Comparison of ENCODE assay signal across 1 cellular context in the genomic region with DNA sequence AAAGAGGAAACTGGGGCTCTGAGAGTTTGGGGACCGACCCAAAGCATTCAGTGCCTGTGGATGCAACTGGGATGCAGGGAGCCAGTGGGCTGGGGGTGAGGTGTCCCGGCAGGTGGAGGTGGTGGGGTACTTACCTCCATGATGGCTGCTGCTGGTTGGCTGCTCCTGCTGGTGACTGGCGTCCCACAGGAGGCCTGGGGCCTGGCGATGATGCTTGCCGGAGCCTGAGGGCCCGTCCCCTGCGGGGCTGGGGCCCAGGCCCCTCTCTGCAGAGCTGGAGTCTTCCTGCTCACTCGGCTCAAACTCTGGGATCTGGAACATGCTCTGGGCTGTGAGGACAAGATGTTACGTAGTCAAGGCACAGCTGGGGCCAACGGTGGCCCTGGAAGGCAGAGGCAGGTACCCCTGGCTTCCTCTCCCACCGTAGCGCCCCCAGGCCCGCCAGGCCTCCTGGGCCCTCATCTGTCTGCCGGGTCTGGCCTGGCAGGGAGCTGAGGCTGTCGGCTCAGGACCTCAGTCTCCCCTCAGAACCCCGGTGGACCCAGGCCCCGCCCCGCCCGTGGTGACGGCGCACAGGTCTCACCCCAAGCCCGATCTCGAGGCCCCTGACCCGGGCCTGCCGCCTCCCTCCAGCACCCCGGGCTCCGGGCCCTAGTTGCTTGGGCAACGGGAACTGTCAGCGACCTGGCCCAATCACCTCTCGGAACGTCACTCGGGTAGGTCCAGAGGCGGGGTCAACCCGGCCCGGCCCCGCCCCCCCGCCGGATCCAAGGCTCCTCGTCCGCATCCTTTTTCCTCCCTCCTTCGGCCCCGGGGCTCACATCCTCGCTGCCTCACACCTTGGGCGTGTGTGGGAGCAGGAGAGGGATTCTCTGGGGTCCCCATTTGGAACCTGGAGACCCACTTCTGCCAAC.
A peak's percentile ranks its signal among the peaks of the same experiment; 100 is the strongest.
TF ChIP-seq lines count a peak whose summit lies in the region.

A gene (minus strand): TSS at position 618 of the 914 bp plus-strand sequence. CDS start 297 bp downstream, at position 321.

TF ChIP-seq in K562, 482 proteins besides CTCF, POLR2A, EP300 and RAD21 (continued from another document and continues in another):
- TF ChIP-seq, protein P1, sequence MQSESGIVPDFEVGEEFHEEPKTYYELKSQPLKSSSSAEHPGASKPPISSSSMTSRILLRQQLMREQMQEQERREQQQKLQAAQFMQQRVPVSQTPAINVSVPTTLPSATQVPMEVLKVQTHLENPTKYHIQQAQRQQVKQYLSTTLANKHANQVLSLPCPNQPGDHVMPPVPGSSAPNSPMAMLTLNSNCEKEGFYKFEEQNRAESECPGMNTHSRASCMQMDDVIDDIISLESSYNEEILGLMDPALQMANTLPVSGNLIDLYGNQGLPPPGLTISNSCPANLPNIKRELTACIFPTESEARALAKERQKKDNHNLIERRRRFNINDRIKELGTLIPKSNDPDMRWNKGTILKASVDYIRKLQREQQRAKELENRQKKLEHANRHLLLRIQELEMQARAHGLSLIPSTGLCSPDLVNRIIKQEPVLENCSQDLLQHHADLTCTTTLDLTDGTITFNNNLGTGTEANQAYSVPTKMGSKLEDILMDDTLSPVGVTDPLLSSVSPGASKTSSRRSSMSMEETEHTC (IDR thresholded peaks at IDR 0.05): no peak
- TF ChIP-seq TBL1XR1 (IDR thresholded peaks at IDR 0.05; ENCODE audit: low read length in 2 of 2) (peak in 1 of 2 experiments; percentile 42; a peak in 1 of 4 replicates), MTA2 (IDR thresholded peaks at IDR 0.05; ENCODE audit: low read depth) (no peak), GATA2 (CRISPR knock-in tag; IDR thresholded peaks at IDR 0.05) (no peak), PML (IDR thresholded peaks at IDR 0.05; ENCODE audit: low read length) (peak; percentile 33; the same call in 1 of the 2 replicates), ZNF24 (IDR thresholded peaks at IDR 0.05) (no peak), KDM4B (IDR thresholded peaks at IDR 0.05; ENCODE audit: borderline replicate concordance in 2 of 2, low read depth in 1 of 2) (no peak), MEIS2 (IDR thresholded peaks at IDR 0.05; ENCODE audit: partially characterized antibody) (no peak), HDAC2 (IDR thresholded peaks at IDR 0.05) (0 out of 2 replicates have a peak, but pooled peaks have one; percentile 41), ARID2 (IDR thresholded peaks at IDR 0.05) (no peak), CHD4 (IDR thresholded peaks at IDR 0.05; ENCODE audit: insufficient read depth, insufficient replicate concordance, low read depth, low read length, poor library complexity, severe bottlenecking) (no peak), XRCC5 (IDR thresholded peaks at IDR 0.05; ENCODE audit: low read depth, low read length) (0 out of 2 replicates have a peak, but pooled peaks have one; percentile 58), CAMTA2 (CRISPR knock-in tag; conservative IDR thresholded peaks at IDR 0.05) (no peak), PHF21A (IDR thresholded peaks at IDR 0.05; ENCODE audit: borderline replicate concordance, low read depth) (no peak), NFIC (IDR thresholded peaks at IDR 0.05) (no peak), MAFG (tag; conservative IDR thresholded peaks at IDR 0.05) (no peak), POU5F1 (IDR thresholded peaks at IDR 0.05; ENCODE audit: borderline replicate concordance, low read depth, low read length, partially characterized antibody) (no peak), NCOR1 (IDR thresholded peaks at IDR 0.05) (no peak), JUND (IDR thresholded peaks at IDR 0.05; ENCODE audit: borderline replicate concordance, low read depth, low read length) (peak; percentile 48), JUND (tag; IDR thresholded peaks at IDR 0.05; ENCODE audit: borderline replicate concordance, low read depth, low read length) (no peak), SAFB2 (IDR thresholded peaks at IDR 0.05; ENCODE audit: borderline replicate concordance, low read depth, low read length, severe bottlenecking) (no peak), GTF2E2 (tag; IDR thresholded peaks at IDR 0.05) (0 out of 2 replicates have a peak, but pooled peaks have one; percentile 52), SP2 (IDR thresholded peaks at IDR 0.05; ENCODE audit: extremely low read depth, low read depth, low read length, poor library complexity, severe bottlenecking) (peak; percentile 71), SAFB (IDR thresholded peaks at IDR 0.05; ENCODE audit: borderline replicate concordance, low read depth, low read length) (no peak), RBM25 (IDR thresholded peaks at IDR 0.05; ENCODE audit: low read depth, low read length, severe bottlenecking) (peak; percentile 90), RFX7 (CRISPR knock-in tag; IDR thresholded peaks at IDR 0.05) (no peak), ZBTB8A (IDR thresholded peaks at IDR 0.05; ENCODE audit: partially characterized antibody) (no peak), HNRNPK (IDR thresholded peaks at IDR 0.05; ENCODE audit: low read depth, low read length, poor library complexity, severe bottlenecking) (no peak), KLF16 (IDR thresholded peaks at IDR 0.05) (no peak), ZFX (CRISPR knock-in tag; IDR thresholded peaks at IDR 0.05) (peak; percentile 84), POLR2AphosphoS5 (IDR thresholded peaks at IDR 0.05; ENCODE audit: control insufficient read depth, insufficient read depth, low read depth, low read length) (peak; percentile 58; the same call in 1 of the 2 replicates), MBD2 (IDR thresholded peaks at IDR 0.05; ENCODE audit: borderline replicate concordance, low read depth) (peak; percentile 89), SIRT6 (IDR thresholded peaks at IDR 0.05; ENCODE audit: low read depth, low read length) (no peak), BRD4 (IDR thresholded peaks at IDR 0.05) (no peak), NFE2L1 (tag; IDR thresholded peaks at IDR 0.05; ENCODE audit: borderline replicate concordance, low read depth) (no peak), KLF1 (tag; IDR thresholded peaks at IDR 0.05) (no peak), JUN (IDR thresholded peaks at IDR 0.05; ENCODE audit: borderline replicate concordance, low read depth, low read length) (no peak), JUN (CRISPR knock-in tag; IDR thresholded peaks at IDR 0.05; ENCODE audit: borderline replicate concordance) (no peak), TAF1 (IDR thresholded peaks at IDR 0.05; ENCODE audit: control insufficient read depth, extremely low read depth, insufficient read depth, low read length, severe bottlenecking) (peak; percentile 61), NR2F6 (CRISPR knock-in tag; IDR thresholded peaks at IDR 0.05) (no peak), SNRNP70 (optimal IDR thresholded peaks at IDR 0.05; ENCODE audit: low read depth, low read length) (no peak), CEBPB (tag; IDR thresholded peaks at IDR 0.05) (no peak), CBX3 (IDR thresholded peaks at IDR 0.05; ENCODE audit: borderline replicate concordance in 1 of 2, low read length in 2 of 2) (no peak)
- TF ChIP-seq, protein P2, sequence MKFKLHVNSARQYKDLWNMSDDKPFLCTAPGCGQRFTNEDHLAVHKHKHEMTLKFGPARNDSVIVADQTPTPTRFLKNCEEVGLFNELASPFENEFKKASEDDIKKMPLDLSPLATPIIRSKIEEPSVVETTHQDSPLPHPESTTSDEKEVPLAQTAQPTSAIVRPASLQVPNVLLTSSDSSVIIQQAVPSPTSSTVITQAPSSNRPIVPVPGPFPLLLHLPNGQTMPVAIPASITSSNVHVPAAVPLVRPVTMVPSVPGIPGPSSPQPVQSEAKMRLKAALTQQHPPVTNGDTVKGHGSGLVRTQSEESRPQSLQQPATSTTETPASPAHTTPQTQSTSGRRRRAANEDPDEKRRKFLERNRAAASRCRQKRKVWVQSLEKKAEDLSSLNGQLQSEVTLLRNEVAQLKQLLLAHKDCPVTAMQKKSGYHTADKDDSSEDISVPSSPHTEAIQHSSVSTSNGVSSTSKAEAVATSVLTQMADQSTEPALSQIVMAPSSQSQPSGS (CRISPR knock-in tag; IDR thresholded peaks at IDR 0.05): no peak
- TF ChIP-seq, protein P3, sequence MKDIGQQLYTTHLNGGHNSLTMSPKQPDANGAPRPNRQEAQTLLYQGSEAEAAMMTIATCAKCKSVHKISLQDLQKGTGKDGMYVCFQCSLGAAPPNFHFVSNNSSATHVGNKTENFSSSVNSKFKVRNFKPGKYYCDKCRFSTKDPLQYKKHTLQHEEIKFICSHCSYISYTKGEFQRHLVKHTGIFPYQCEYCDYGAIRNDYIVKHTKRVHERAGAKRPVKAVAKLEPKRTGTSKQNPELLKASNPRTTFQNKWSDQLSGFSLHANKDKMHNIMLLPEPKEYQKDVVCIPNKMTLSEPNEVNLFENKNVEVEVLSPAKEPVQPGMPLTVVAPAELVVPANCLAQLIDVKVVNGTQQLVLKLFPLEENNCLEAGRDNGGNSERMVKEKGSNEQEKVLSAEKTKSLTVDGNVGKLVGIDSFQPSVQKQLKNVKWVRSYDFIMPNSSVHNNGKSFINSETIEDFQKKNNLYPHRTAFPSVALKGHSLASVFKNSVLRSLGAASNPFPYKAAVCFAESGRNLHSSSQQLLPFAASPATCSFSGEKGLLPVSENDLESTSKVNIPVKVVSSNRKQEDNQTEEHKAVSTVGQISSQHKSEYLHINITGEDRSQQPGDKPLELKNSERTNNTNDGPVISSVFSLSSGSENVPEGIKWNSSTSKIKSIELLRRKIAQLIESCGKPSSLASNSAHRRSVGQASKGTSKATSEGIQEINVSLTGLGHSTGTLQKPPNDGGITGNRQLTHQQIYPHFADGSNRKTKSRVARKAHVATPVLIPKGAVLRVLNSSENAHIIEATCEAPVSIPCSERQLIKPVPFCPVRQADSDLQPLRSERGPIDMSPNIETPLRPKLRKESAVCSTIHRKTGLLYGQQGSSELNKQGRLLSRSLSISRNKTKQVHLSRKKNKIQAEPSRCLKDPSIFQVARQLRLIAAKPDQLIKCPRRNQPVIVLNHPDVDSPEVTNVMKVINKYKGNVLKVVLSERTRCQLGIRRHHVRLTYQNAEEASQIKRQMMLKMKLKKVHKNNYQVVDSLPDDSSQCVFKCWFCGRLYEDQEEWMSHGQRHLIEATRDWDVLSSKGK (CRISPR knock-in tag; IDR thresholded peaks at IDR 0.05): no peak
- TF ChIP-seq, protein P4, sequence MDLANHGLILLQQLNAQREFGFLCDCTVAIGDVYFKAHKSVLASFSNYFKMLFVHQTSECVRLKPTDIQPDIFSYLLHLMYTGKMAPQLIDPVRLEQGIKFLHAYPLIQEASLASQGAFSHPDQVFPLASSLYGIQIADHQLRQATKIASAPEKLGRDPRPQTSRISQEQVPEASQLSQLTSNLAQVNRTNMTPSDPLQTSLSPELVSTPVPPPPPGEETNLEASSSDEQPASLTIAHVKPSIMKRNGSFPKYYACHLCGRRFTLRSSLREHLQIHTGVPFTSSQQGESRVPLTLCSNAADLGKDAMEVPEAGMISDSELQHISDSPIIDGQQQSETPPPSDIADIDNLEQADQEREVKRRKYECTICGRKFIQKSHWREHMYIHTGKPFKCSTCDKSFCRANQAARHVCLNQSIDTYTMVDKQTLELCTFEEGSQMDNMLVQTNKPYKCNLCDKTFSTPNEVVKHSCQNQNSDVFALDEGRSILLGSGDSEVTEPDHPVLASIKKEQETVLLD (IDR thresholded peaks at IDR 0.05): no peak
- TF ChIP-seq, protein P5, sequence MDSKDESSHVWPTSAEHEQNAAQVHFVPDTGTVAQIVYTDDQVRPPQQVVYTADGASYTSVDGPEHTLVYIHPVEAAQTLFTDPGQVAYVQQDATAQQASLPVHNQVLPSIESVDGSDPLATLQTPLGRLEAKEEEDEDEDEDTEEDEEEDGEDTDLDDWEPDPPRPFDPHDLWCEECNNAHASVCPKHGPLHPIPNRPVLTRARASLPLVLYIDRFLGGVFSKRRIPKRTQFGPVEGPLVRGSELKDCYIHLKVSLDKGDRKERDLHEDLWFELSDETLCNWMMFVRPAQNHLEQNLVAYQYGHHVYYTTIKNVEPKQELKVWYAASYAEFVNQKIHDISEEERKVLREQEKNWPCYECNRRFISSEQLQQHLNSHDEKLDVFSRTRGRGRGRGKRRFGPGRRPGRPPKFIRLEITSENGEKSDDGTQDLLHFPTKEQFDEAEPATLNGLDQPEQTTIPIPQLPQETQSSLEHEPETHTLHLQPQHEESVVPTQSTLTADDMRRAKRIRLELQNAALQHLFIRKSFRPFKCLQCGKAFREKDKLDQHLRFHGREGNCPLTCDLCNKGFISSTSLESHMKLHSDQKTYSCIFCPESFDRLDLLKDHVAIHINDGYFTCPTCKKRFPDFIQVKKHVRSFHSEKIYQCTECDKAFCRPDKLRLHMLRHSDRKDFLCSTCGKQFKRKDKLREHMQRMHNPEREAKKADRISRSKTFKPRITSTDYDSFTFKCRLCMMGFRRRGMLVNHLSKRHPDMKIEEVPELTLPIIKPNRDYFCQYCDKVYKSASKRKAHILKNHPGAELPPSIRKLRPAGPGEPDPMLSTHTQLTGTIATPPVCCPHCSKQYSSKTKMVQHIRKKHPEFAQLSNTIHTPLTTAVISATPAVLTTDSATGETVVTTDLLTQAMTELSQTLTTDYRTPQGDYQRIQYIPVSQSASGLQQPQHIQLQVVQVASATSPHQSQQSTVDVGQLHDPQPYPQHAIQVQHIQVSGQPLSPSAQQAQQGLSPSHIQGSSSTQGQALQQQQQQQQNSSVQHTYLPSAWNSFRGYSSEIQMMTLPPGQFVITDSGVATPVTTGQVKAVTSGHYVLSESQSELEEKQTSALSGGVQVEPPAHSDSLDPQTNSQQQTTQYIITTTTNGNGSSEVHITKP (IDR thresholded peaks at IDR 0.05; ENCODE audit: partially characterized antibody): peak; percentile 61
- TF ChIP-seq, protein P6, sequence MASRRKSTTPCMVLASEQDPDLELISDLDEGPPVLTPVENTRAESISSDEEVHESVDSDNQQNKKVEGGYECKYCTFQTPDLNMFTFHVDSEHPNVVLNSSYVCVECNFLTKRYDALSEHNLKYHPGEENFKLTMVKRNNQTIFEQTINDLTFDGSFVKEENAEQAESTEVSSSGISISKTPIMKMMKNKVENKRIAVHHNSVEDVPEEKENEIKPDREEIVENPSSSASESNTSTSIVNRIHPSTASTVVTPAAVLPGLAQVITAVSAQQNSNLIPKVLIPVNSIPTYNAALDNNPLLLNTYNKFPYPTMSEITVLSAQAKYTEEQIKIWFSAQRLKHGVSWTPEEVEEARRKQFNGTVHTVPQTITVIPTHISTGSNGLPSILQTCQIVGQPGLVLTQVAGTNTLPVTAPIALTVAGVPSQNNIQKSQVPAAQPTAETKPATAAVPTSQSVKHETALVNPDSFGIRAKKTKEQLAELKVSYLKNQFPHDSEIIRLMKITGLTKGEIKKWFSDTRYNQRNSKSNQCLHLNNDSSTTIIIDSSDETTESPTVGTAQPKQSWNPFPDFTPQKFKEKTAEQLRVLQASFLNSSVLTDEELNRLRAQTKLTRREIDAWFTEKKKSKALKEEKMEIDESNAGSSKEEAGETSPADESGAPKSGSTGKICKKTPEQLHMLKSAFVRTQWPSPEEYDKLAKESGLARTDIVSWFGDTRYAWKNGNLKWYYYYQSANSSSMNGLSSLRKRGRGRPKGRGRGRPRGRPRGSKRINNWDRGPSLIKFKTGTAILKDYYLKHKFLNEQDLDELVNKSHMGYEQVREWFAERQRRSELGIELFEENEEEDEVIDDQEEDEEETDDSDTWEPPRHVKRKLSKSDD (conservative IDR thresholded peaks at IDR 0.05; ENCODE audit: low read length): no peak
